In genomic region chr1:53325326-53326087, GRCh38 we compare ENCODE assay signal across 8 cellular contexts.
DNase-seq lines count a peak whose midpoint lies in the region; ATAC-seq, FAIRE-seq and TF ChIP-seq lines count a peak whose summit lies in the region.

No MANE protein-coding gene starts in this region.

- no peaks in the 10 kb centered on the region for H3K9me3 ChIP-seq in muscle layer of duodenum (ENCODE audit: control insufficient read depth in 1 of 2, low read length in 2 of 2)

- no peak for FAIRE-seq in RCC 7860 (lab: Jason Lieb, UNC)

- H3K4me3 ChIP-seq in AG10803 (ENCODE audit: low read length) (peak overlapping the region; percentile 72), LNCaP clone FGC (ENCODE audit: low read depth, low read length) (peak overlapping the region; percentile 81), choroid plexus epithelial cell (ENCODE audit: low read depth, low read length) (peak overlapping the region; percentile 75), muscle layer of duodenum (ENCODE audit: low read depth in 1 of 2, low read length in 2 of 2) (peak overlapping the region; percentile 60 to 81)

- TF ChIP-seq CTCF in AG10803 (conservative IDR thresholded peaks at IDR 0.05; ENCODE audit: low read length) (no peak), LNCaP clone FGC (IDR thresholded peaks at IDR 0.05; ENCODE audit: control insufficient read depth, extremely low read depth, insufficient read depth) (no peak), choroid plexus epithelial cell (conservative IDR thresholded peaks at IDR 0.05; ENCODE audit: low read depth, low read length) (no peak)

- H3K27ac ChIP-seq in muscle layer of duodenum (ENCODE audit: low read length), result peak overlapping the region; percentile 23

- no peaks in the 10 kb centered on the region for H3K36me3 ChIP-seq in muscle layer of duodenum (ENCODE audit: control insufficient read depth in 1 of 2, insufficient read depth in 2 of 2, low read length in 2 of 2)

- DNase-seq in AG10803 (ENCODE audit: low read depth), result no peak
- no peak for DNase-seq in LNCaP clone FGC (ENCODE audit: low read depth)
- no peak for DNase-seq in choroid plexus epithelial cell (ENCODE audit: low read depth)
- no peak for DNase-seq in RCC 7860 (ENCODE audit: low spot score)
- DNase-seq in epidermal melanocyte (ENCODE audit: insufficient read length, low spot score), result no peak

- peaks cover 0 to 25% of the 10 kb centered on the region in 2 donors for H3K4me1 ChIP-seq in muscle layer of duodenum (ENCODE audit: control insufficient read depth in 1 of 2, insufficient read depth in 2 of 2, low read length in 2 of 2)

- ATAC-seq in GM19397 (IDR thresholded peaks at IDR 0.05; ENCODE audit: unreplicated experiment), result no peak
- ATAC-seq in HG03175 (IDR thresholded peaks at IDR 0.05; ENCODE audit: unreplicated experiment), result no peak

- H3K27me3 ChIP-seq in muscle layer of duodenum (ENCODE audit: low read depth, low read length), result no peaks in the 10 kb centered on the region
